1 cellular context compared by ENCODE assay signal in genomic region chr4:122456228-122457106, GRCh38.
TF ChIP-seq lines count a peak whose summit lies in the region.

Gene IL2 (minus strand): TSS chr4:122456725. CDS start chr4:122456440, 285 bp downstream.

TF ChIP-seq in GM23338, 12 proteins besides CTCF, POLR2A, EP300 and RAD21:
- TF ChIP-seq ZNF462 (CRISPR knock-in tag; IDR thresholded peaks at IDR 0.05), result no peak
